Comparison of ENCODE assay signal across 1 cellular context in genomic region chr6:149031545-149032317, GRCh38.
TF ChIP-seq lines count a peak whose summit lies in the region.

No MANE protein-coding gene starts in this region.

TF ChIP-seq in GM12878, 131 proteins besides CTCF, POLR2A, EP300 and RAD21 (continued from another document and continues in another):
- TF ChIP-seq BCLAF1 (IDR thresholded peaks at IDR 0.05), result no peak
- TF ChIP-seq SPI1 (IDR thresholded peaks at IDR 0.05; ENCODE audit: borderline replicate concordance, insufficient read depth, low read depth, low read length), result no peak
- 0 out of 2 replicates have a peak, but pooled peaks have one; percentile 10 for TF ChIP-seq IRF4 (IDR thresholded peaks at IDR 0.05; ENCODE audit: low read depth, low read length)
- TF ChIP-seq IRF5 (IDR thresholded peaks at IDR 0.05; ENCODE audit: borderline replicate concordance), result no peak
- TF ChIP-seq NR2C2 (IDR thresholded peaks at IDR 0.05; ENCODE audit: borderline replicate concordance, control insufficient read depth, insufficient read length, low read depth), result no peak
- TF ChIP-seq ZSCAN29 (IDR thresholded peaks at IDR 0.05), result peak; percentile 29; the same call in 1 of the 2 replicates
- TF ChIP-seq HDAC2 (IDR thresholded peaks at IDR 0.05), result no peak
- TF ChIP-seq GATAD2B (conservative IDR thresholded peaks at IDR 0.05; ENCODE audit: low read depth), result no peak
- 0 out of 2 replicates have a peak, but pooled peaks have one; percentile 16 for TF ChIP-seq ELK1 (IDR thresholded peaks at IDR 0.05; ENCODE audit: low read depth, low read length)
- no peak for TF ChIP-seq CREB1 (IDR thresholded peaks at IDR 0.05; ENCODE audit: low read depth)
- no peak for TF ChIP-seq NFXL1 (IDR thresholded peaks at IDR 0.05; ENCODE audit: borderline replicate concordance)
- peak; percentile 62 for TF ChIP-seq SMAD5 (IDR thresholded peaks at IDR 0.05; ENCODE audit: low read depth)
- TF ChIP-seq TCF12 (IDR thresholded peaks at IDR 0.05; ENCODE audit: low read depth, low read length), result no peak
- no peak for TF ChIP-seq IRF3 (IDR thresholded peaks at IDR 0.05)
- no peak for TF ChIP-seq ETV6 (conservative IDR thresholded peaks at IDR 0.05 in 1 of 2, IDR thresholded peaks at IDR 0.05 in 1 of 2; ENCODE audit: borderline replicate concordance in 1 of 2, low read depth in 1 of 2)
- no peak for TF ChIP-seq ZBTB4 (CRISPR knock-in tag; IDR thresholded peaks at IDR 0.05)
- no peak for TF ChIP-seq FOXM1 (IDR thresholded peaks at IDR 0.05; ENCODE audit: low read depth, low read length)
- TF ChIP-seq CHD2 (IDR thresholded peaks at IDR 0.05; ENCODE audit: borderline replicate concordance, low read depth, low read length), result no peak; the same call in 1 of the 2 replicates
- TF ChIP-seq MLLT1 (IDR thresholded peaks at IDR 0.05), result peak; percentile 98
- TF ChIP-seq MXI1 (IDR thresholded peaks at IDR 0.05; ENCODE audit: low read depth, low read length), result no peak; the same call in 1 of the 2 replicates
- no peak for TF ChIP-seq TCF3 (IDR thresholded peaks at IDR 0.05; ENCODE audit: borderline replicate concordance, insufficient read depth, low read depth, low read length)
- TF ChIP-seq ZNF207 (IDR thresholded peaks at IDR 0.05; ENCODE audit: borderline replicate concordance), result 0 out of 2 replicates have a peak, but pooled peaks have one; percentile 34
- no peak for TF ChIP-seq NKRF (conservative IDR thresholded peaks at IDR 0.05)
- peak; percentile 47; the same call in 1 of the 3 replicates for TF ChIP-seq POU2F2 (IDR thresholded peaks at IDR 0.05; ENCODE audit: borderline replicate concordance, low read depth, low read length)
- TF ChIP-seq NR2C1 (IDR thresholded peaks at IDR 0.05), result no peak
- TF ChIP-seq RBBP5 (conservative IDR thresholded peaks at IDR 0.05), result no peak
- no peak for TF ChIP-seq BCL3 (IDR thresholded peaks at IDR 0.05; ENCODE audit: borderline replicate concordance, insufficient read depth, low read depth, low read length, poor library complexity, severe bottlenecking)
- TF ChIP-seq NR2F1 (conservative IDR thresholded peaks at IDR 0.05), result 0 out of 2 replicates have a peak, but pooled peaks have one; percentile 7
- no peak for TF ChIP-seq JUNB (IDR thresholded peaks at IDR 0.05)
- TF ChIP-seq ZBTB40 (IDR thresholded peaks at IDR 0.05; ENCODE audit: borderline replicate concordance), result no peak
- no peak for TF ChIP-seq ZBED1 (IDR thresholded peaks at IDR 0.05; ENCODE audit: borderline replicate concordance)
- no peak for TF ChIP-seq SREBF1 (IDR thresholded peaks at IDR 0.05; ENCODE audit: low read length)
- TF ChIP-seq ZBTB33 (IDR thresholded peaks at IDR 0.05), result no peak
